In the genomic region with DNA sequence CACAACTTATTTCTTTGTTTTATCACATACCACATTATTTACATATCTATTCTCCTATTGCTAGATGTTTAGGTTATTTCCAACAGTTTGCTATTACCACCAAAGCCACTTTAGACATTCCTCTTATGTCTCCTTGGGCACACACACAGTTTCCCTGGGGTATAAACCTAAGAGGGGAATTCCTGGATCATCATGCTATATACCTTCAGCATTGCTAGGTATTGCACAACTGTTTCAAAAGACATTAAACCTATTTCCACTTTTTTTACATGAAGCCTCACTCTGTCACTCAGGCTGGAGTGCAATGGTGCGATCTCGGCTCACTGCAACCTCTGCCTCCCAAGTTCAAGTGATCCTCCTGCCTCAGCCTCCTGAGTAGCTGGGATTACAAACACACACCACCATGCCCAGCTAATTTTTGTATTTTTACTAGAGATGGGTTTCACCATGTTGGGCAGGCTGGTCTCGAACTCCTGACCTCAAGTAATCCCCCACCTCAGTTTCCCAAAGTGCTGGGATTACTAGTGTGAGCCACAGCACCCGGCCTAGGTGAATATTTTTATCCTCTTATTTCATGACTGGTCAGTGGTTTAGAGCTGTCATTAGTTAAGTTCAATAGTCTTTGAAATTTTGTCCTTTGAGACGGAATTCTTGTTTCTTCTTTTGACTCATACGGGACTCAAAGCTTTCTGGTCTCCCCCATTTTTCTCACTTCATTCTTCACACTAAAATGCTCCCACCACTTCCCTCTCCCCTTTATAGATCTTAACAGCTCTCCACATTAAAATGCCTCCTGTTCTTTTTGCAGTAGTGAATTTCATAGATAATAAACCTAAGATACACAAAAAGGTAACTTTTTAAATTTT, we compare ENCODE assay signal across 1 cellular context.
A peak's percentile ranks its signal among the peaks of the same experiment; 100 is the strongest.
TF ChIP-seq lines count a peak whose summit lies in the region.

No MANE protein-coding gene starts in this region.

TF ChIP-seq in K562, 482 proteins besides CTCF, POLR2A, EP300 and RAD21:
- TF ChIP-seq, protein P1, sequence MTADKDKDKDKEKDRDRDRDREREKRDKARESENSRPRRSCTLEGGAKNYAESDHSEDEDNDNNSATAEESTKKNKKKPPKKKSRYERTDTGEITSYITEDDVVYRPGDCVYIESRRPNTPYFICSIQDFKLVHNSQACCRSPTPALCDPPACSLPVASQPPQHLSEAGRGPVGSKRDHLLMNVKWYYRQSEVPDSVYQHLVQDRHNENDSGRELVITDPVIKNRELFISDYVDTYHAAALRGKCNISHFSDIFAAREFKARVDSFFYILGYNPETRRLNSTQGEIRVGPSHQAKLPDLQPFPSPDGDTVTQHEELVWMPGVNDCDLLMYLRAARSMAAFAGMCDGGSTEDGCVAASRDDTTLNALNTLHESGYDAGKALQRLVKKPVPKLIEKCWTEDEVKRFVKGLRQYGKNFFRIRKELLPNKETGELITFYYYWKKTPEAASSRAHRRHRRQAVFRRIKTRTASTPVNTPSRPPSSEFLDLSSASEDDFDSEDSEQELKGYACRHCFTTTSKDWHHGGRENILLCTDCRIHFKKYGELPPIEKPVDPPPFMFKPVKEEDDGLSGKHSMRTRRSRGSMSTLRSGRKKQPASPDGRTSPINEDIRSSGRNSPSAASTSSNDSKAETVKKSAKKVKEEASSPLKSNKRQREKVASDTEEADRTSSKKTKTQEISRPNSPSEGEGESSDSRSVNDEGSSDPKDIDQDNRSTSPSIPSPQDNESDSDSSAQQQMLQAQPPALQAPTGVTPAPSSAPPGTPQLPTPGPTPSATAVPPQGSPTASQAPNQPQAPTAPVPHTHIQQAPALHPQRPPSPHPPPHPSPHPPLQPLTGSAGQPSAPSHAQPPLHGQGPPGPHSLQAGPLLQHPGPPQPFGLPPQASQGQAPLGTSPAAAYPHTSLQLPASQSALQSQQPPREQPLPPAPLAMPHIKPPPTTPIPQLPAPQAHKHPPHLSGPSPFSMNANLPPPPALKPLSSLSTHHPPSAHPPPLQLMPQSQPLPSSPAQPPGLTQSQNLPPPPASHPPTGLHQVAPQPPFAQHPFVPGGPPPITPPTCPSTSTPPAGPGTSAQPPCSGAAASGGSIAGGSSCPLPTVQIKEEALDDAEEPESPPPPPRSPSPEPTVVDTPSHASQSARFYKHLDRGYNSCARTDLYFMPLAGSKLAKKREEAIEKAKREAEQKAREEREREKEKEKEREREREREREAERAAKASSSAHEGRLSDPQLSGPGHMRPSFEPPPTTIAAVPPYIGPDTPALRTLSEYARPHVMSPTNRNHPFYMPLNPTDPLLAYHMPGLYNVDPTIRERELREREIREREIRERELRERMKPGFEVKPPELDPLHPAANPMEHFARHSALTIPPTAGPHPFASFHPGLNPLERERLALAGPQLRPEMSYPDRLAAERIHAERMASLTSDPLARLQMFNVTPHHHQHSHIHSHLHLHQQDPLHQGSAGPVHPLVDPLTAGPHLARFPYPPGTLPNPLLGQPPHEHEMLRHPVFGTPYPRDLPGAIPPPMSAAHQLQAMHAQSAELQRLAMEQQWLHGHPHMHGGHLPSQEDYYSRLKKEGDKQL (CRISPR knock-in tag; IDR thresholded peaks at IDR 0.05; ENCODE audit: borderline replicate concordance), result no peak
- no peak for TF ChIP-seq MGA (IDR thresholded peaks at IDR 0.05)
- TF ChIP-seq CEBPG (CRISPR knock-in tag; IDR thresholded peaks at IDR 0.05), result no peak
- peak in 1 of 2 experiments; percentile 41; a peak in 1 of 4 replicates for TF ChIP-seq CEBPG (tag; conservative IDR thresholded peaks at IDR 0.05 in 1 of 2, IDR thresholded peaks at IDR 0.05 in 1 of 2)
- TF ChIP-seq NEUROD1 (IDR thresholded peaks at IDR 0.05; ENCODE audit: borderline replicate concordance, low read depth, low read length, partially characterized antibody), result no peak
- TF ChIP-seq CEBPB (tag; IDR thresholded peaks at IDR 0.05), result peak; percentile 46; the same call in 1 of the 2 replicates
TF ChIP-seq in K562: peak in this region for 2.
